Comparison of ENCODE assay signal across 10 cellular contexts in genomic region chr4:109298279-109299010, GRCh38. TPM values are rescaled to one million over a fixed set of nuclear protein-coding genes. Genes with fewer than 3 reads are reported as not detected.
DNase-seq lines count a peak whose midpoint lies in the region; ATAC-seq, FAIRE-seq and TF ChIP-seq lines count a peak whose summit lies in the region.
"Had no signal": no experiment of that assay in that cellular context is flagged by ENCODE, and none has a peak within 500 bp of the region (broad histone marks: within the 10 kb centered on the region; RNA-seq: fewer than 3 reads in every experiment).

No MANE protein-coding gene starts in this region.

- BruUV-seq in OCI-LY7 (replicated peaks; lab: Mats Ljungman, UMichigan): no TSS peak

- no peaks in the 10 kb centered on the region for H3K36me3 Mint-ChIP-seq in activated CD4-positive, alpha-beta memory T cell treated with anti-CD3 and anti-CD28 coated beads, Interleukin-2, amount 10 ng/mL, durations not matched to agents 7 days and 5 days (ENCODE audit: low read depth)

- peak; percentile 12 for DNase-seq in GM12891 (ENCODE audit: insufficient read length, low spot score)
- peak; percentile 13 for DNase-seq in OCI-LY7 (ENCODE audit: low spot score)
- DNase-seq in hepatocyte (ENCODE audit: low spot score): peak; percentile 41
- no peak for DNase-seq in activated CD4-positive, alpha-beta memory T cell treated with anti-CD3 and anti-CD28 coated beads, Interleukin-2, amount 10 ng/mL, durations not matched to agents 7 days and 5 days
- DNase-seq: effector memory CD4-positive, alpha-beta T cell; stimulated activated CD4-positive, alpha-beta T cell treated with anti-CD3 and anti-CD28 coated beads, Interleukin-15, amount 100 ng/mL, for 24 hours had no signal

- H3K9me3 ChIP-seq in OCI-LY7 (ENCODE audit: low read length): no peaks in the 10 kb centered on the region
- H3K9me3 ChIP-seq in hepatocyte (ENCODE audit: low read depth): no peaks in the 10 kb centered on the region

- H3K79me2 ChIP-seq in OCI-LY7 (ENCODE audit: insufficient read depth, low read depth, low read length) (no peaks in the 10 kb centered on the region), hepatocyte (no peaks in the 10 kb centered on the region)

- no peaks in the 10 kb centered on the region for H3K36me3 ChIP-seq in OCI-LY7 (ENCODE audit: insufficient read depth, low read length)
- no peaks in the 10 kb centered on the region for H3K36me3 ChIP-seq in hepatocyte (replicated peaks; ENCODE audit: insufficient read depth, low read depth)

- CTCF ChIA-PET in OCI-LY7 (lab: Charles Lee; ENCODE audit: unreplicated experiment): no interaction called here
- CTCF ChIA-PET in activated CD4-positive, alpha-beta memory T cell treated with anti-CD3 and anti-CD28 coated beads, Interleukin-2, amount 10 ng/mL, durations not matched to agents 7 days and 5 days (lab: Charles Lee): interaction anchor here (0.9 to 1.5 kb wide), 7 partner anchors 8 to 465 kb away, joined by 3 to 9 read pairs (median 4); no protein-coding TSS in a partner anchor

- FAIRE-seq in A204.1 (lab: Jason Lieb, UNC) (peak; percentile 51), GM12891 (lab: Jason Lieb, UNC) (no peak)

- H2AFZ ChIP-seq in OCI-LY7 (ENCODE audit: low read length) (no peak overlapping the region), hepatocyte (no peak overlapping the region)

- no peak overlapping the region for H3K4me2 ChIP-seq in OCI-LY7 (ENCODE audit: low read length)
- no peak overlapping the region for H3K4me2 ChIP-seq in hepatocyte

- no peak overlapping the region for H3K27ac ChIP-seq in OCI-LY7 (ENCODE audit: low read depth, low read length, poor library complexity, severe bottlenecking)
- no peak overlapping the region for H3K27ac ChIP-seq in hepatocyte

- POLR2A ChIA-PET in OCI-LY7 (lab: Charles Lee): interaction anchor here (0.6 to 1.4 kb wide), 4 partner anchors 13 to 1431 kb away, joined by 4 to 7 read pairs (median 4); no protein-coding TSS in a partner anchor
- POLR2A ChIA-PET in activated CD4-positive, alpha-beta memory T cell treated with anti-CD3 and anti-CD28 coated beads, Interleukin-2, amount 10 ng/mL, durations not matched to agents 7 days and 5 days (lab: Charles Lee): no interaction called here

- H4K20me1 ChIP-seq in OCI-LY7 (ENCODE audit: insufficient read depth, low read length): no peaks in the 10 kb centered on the region
- no peaks in the 10 kb centered on the region for H4K20me1 ChIP-seq in hepatocyte (ENCODE audit: insufficient read depth, poor library complexity, severe bottlenecking)

- TF ChIP-seq POLR2A in GM12891 (IDR thresholded peaks at IDR 0.05; ENCODE audit: low read depth, low read length): no peak

- no peaks in the 10 kb centered on the region for H3K9me2 ChIP-seq in OCI-LY7 (ENCODE audit: insufficient read depth, low read length)
- H3K9me2 ChIP-seq in hepatocyte (replicated peaks; ENCODE audit: insufficient read depth): no peaks in the 10 kb centered on the region

- H3K27me3 Mint-ChIP-seq in activated CD4-positive, alpha-beta memory T cell treated with anti-CD3 and anti-CD28 coated beads, Interleukin-2, amount 10 ng/mL, durations not matched to agents 7 days and 5 days: peaks cover 63% of the 10 kb centered on the region

- 47% methylated on average over 3 of the region's 3 CpGs for WGBS in hepatocyte (ENCODE audit: low lambda C conversion rate, missing lambda C conversion rate)

- ATAC-seq in GM21786 (IDR thresholded peaks at IDR 0.05; ENCODE audit: unreplicated experiment) (no peak), GM19328 (IDR thresholded peaks at IDR 0.05; ENCODE audit: unreplicated experiment) (no peak), HG03442 (IDR thresholded peaks at IDR 0.05; ENCODE audit: unreplicated experiment) (no peak)

- H3K9me3 Mint-ChIP-seq in activated CD4-positive, alpha-beta memory T cell treated with anti-CD3 and anti-CD28 coated beads, Interleukin-2, amount 10 ng/mL, durations not matched to agents 7 days and 5 days: no peaks in the 10 kb centered on the region

- H3K27me3 ChIP-seq in hepatocyte: peaks cover 38% of the 10 kb centered on the region

- no peak overlapping the region for H3K4me3 Mint-ChIP-seq in activated CD4-positive, alpha-beta memory T cell treated with anti-CD3 and anti-CD28 coated beads, Interleukin-2, amount 10 ng/mL, durations not matched to agents 7 days and 5 days

- no peaks in the 10 kb centered on the region for H3K4me1 ChIP-seq in OCI-LY7 (ENCODE audit: insufficient read depth, low read length, poor library complexity, severe bottlenecking)
- peaks cover 7% of the 10 kb centered on the region for H3K4me1 ChIP-seq in hepatocyte (ENCODE audit: insufficient read depth)

- TF ChIP-seq CTCF in OCI-LY7 (conservative IDR thresholded peaks at IDR 0.05; ENCODE audit: low read length) (peak; percentile 79), hepatocyte (IDR thresholded peaks at IDR 0.05; ENCODE audit: poor library complexity) (peak; percentile 72)

- no peak overlapping the region for H3K27ac Mint-ChIP-seq in activated CD4-positive, alpha-beta memory T cell treated with anti-CD3 and anti-CD28 coated beads, Interleukin-2, amount 10 ng/mL, durations not matched to agents 7 days and 5 days

- no peak overlapping the region for H3K4me3 ChIP-seq in OCI-LY7 (ENCODE audit: low read depth, low read length, poor library complexity, severe bottlenecking)
- no peak overlapping the region for H3K4me3 ChIP-seq in hepatocyte

- intact Hi-C loops in OCI-LY7 (cut with micrococcal nuclease; ENCODE audit: unreplicated experiment): loop anchor here (10.0 kb wide), 2 partner anchors 106 to 614 kb away; no protein-coding TSS in a partner anchor

- peaks cover 14% of the 10 kb centered on the region for H3K4me1 Mint-ChIP-seq in activated CD4-positive, alpha-beta memory T cell treated with anti-CD3 and anti-CD28 coated beads, Interleukin-2, amount 10 ng/mL, durations not matched to agents 7 days and 5 days

TF ChIP-seq in GM12891, 5 proteins besides CTCF, POLR2A, EP300 and RAD21:
- TF ChIP-seq POU2F2 (IDR thresholded peaks at IDR 0.05; ENCODE audit: low read depth, low read length): no peak
- no peak for TF ChIP-seq PAX5 (IDR thresholded peaks at IDR 0.05; ENCODE audit: insufficient read depth, low read length, severe bottlenecking)
- TF ChIP-seq SPI1 (IDR thresholded peaks at IDR 0.05; ENCODE audit: low read depth, low read length): no peak
- no peak for TF ChIP-seq TAF1 (IDR thresholded peaks at IDR 0.05; ENCODE audit: low read depth, low read length)
- TF ChIP-seq POLR2AphosphoS5 (IDR thresholded peaks at IDR 0.05; ENCODE audit: low read depth, low read length): no peak
TF ChIP-seq in GM12891: peak in this region for 0.

RNA-seq across cellular contexts. Expression of gene COL25A1, which starts 4.0 kb away (rescaled TPM):
- 0.03 TPM for polyA plus RNA-seq in GM12891 (2012; ENCODE audit: low read depth, missing spikeins)
- total RNA-seq in OCI-LY7 (2014; rRNA removed; shearing (Covaris generic)): not detected in 2 replicates
- total RNA-seq in OCI-LY7 (2022) (not detected in 2 replicates), hepatocyte (1.9 and 3.3 TPM in 2 replicates)
- 0.28 and 0.95 TPM in 2 replicates for polyA plus RNA-seq in hepatocyte
- total RNA-seq in activated CD4-positive, alpha-beta memory T cell treated with anti-CD3 and anti-CD28 coated beads, Interleukin-2, amount 10 ng/mL, durations not matched to agents 7 days and 5 days: not detected
